ENCODE assay signal across 8 cellular contexts in the genomic region with DNA sequence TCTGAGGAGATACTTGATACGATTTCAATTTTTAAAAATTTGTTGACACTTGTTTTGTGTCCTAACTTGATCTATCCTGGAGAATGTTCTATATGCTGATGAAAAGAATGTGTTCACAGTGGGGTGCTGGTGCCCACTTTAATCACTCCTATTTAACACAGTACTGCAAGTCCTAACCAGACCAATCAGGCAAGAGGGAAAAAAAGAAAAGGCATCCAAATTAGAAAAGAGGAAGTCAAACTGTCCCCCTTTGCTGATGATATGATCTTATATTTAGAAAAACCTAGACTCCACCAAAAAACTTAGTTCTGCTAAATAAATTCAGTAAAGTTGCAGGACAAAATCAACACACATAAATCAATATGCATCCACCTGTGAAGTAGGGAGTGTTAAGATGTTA. TPM values are rescaled to one million over a fixed set of nuclear protein-coding genes. Genes with fewer than 3 reads are reported as not detected.
DNase-seq lines count a peak whose midpoint lies in the region; ATAC-seq, FAIRE-seq and TF ChIP-seq lines count a peak whose summit lies in the region.
"Not testable (repeated sequence)": the region's sequence is repeated elsewhere in the genome, so short reads cannot be mapped to it uniquely, and the experiment has no call there.

No MANE protein-coding gene starts in this region.

- H3K9ac ChIP-seq in neural progenitor cell, result not testable (repeated sequence)

- H4K20me1 ChIP-seq in neural progenitor cell (ENCODE audit: low read depth), result peaks cover 17% of the 10 kb centered on the region

- intact Hi-C loops in dendritic cell treated with granulocyte-macrophage colony-stimulating factor and Interleukin-4, amounts not matched to agents 40 ng/mL and 50 ng/mL, for 4 days (cut with micrococcal nuclease), result loop anchor here (5.0 kb wide), 1 partner anchor 40 kb away; the partner anchor contains the start of gene NCK1

- not testable (repeated sequence) for TF ChIP-seq CTCF in WTC11 (IDR thresholded peaks at IDR 0.05); neural progenitor cell (IDR thresholded peaks at IDR 0.05)

- not testable (repeated sequence) for H3K36me3 ChIP-seq in neural progenitor cell

- not testable (repeated sequence) for H3K36me3 Mint-ChIP-seq in WTC11
- peaks cover 47% of the 10 kb centered on the region for H3K36me3 Mint-ChIP-seq in dendritic cell treated with granulocyte-macrophage colony-stimulating factor and Interleukin-4, amounts not matched to agents 40 ng/mL and 50 ng/mL, for 4 days (ENCODE audit: low read depth)
- peaks cover 61% of the 10 kb centered on the region for H3K36me3 Mint-ChIP-seq in neural progenitor cell

- not testable (repeated sequence) for TF ChIP-seq POLR2A in GM12891 (IDR thresholded peaks at IDR 0.05; ENCODE audit: low read depth, low read length)

- H3F3A ChIP-seq in neural progenitor cell (ENCODE audit: low read depth), result not testable (repeated sequence)

- H3K4me1 Mint-ChIP-seq in WTC11, result peaks cover 64% of the 10 kb centered on the region
- H3K4me1 Mint-ChIP-seq in dendritic cell treated with granulocyte-macrophage colony-stimulating factor and Interleukin-4, amounts not matched to agents 40 ng/mL and 50 ng/mL, for 4 days (ENCODE audit: low read depth), result peaks cover 66% of the 10 kb centered on the region
- H3K4me1 Mint-ChIP-seq in neural progenitor cell, result not testable (repeated sequence)

- peak overlapping the region; percentile 22 for H3K27ac Mint-ChIP-seq in WTC11
- H3K27ac Mint-ChIP-seq in dendritic cell treated with granulocyte-macrophage colony-stimulating factor and Interleukin-4, amounts not matched to agents 40 ng/mL and 50 ng/mL, for 4 days, result peak overlapping the region; percentile 74
- H3K27ac Mint-ChIP-seq in neural progenitor cell, result not testable (repeated sequence)

- not testable (repeated sequence) for H3K9me3 ChIP-seq in neural progenitor cell (ENCODE audit: low read depth)

- peak overlapping the region; percentile 4; the same call in 1 of the 2 replicates for H3K4me3 Mint-ChIP-seq in WTC11
- not testable (repeated sequence) for H3K4me3 Mint-ChIP-seq in dendritic cell treated with granulocyte-macrophage colony-stimulating factor and Interleukin-4, amounts not matched to agents 40 ng/mL and 50 ng/mL, for 4 days; neural progenitor cell

- H3K27me3 ChIP-seq in neural progenitor cell, result not testable (repeated sequence)

- peak; percentile 55 for FAIRE-seq in GM12891 (lab: Jason Lieb, UNC)

- POLR2A ChIA-PET in WTC11 (lab: Charles Lee), result not testable (repeated sequence)

- H3K79me2 ChIP-seq in neural progenitor cell (ENCODE audit: low read depth), result peaks cover 94% of the 10 kb centered on the region

- DNase-seq in AML-193 (lab: John Stamatoyannopoulos, UW), result peak; percentile 15 to 33
- not testable (repeated sequence) for DNase-seq in GM12891 (ENCODE audit: insufficient read length, low spot score); WTC11 (ENCODE audit: low spot score); neural progenitor cell (ENCODE audit: low spot score)
- peak; percentile 41 to 46 for DNase-seq in Kasumi-1 (lab: John Stamatoyannopoulos, UW)
- DNase-seq in NCI-H146 treated with DMSO at 0.1 percent for 48 hours (lab: John Stamatoyannopoulos, UW; ENCODE audit: unreplicated experiment), result peak; percentile 22
- peak; percentile 32 for DNase-seq in RPMI8226

- not testable (repeated sequence) for H3K27me3 Mint-ChIP-seq in WTC11 (ENCODE audit: low read depth); dendritic cell treated with granulocyte-macrophage colony-stimulating factor and Interleukin-4, amounts not matched to agents 40 ng/mL and 50 ng/mL, for 4 days; neural progenitor cell (ENCODE audit: insufficient read depth, low read depth)

- ATAC-seq in WTC11, result peak; percentile 55

- not testable (repeated sequence) for H3K4me3 ChIP-seq in neural progenitor cell

- peak overlapping the region; percentile 32 for H3K4me2 ChIP-seq in neural progenitor cell

- not testable (repeated sequence) for H3K27ac ChIP-seq in neural progenitor cell

- peaks cover 19% of the 10 kb centered on the region for H3K4me1 ChIP-seq in neural progenitor cell

- H3K9me3 Mint-ChIP-seq in WTC11; dendritic cell treated with granulocyte-macrophage colony-stimulating factor and Interleukin-4, amounts not matched to agents 40 ng/mL and 50 ng/mL, for 4 days: not testable (repeated sequence)
- peaks cover 77% of the 10 kb centered on the region for H3K9me3 Mint-ChIP-seq in neural progenitor cell

- H2AFZ ChIP-seq in neural progenitor cell (replicated peaks), result not testable (repeated sequence)

- CTCF ChIA-PET in WTC11 (lab: Charles Lee), result interaction anchor here (0.7 to 1.1 kb wide), 3 partner anchors 8 to 111 kb away, joined by 3 to 4 read pairs (median 4); no protein-coding TSS in a partner anchor

TF ChIP-seq in GM12891, 5 proteins besides CTCF, POLR2A, EP300 and RAD21:
- TF ChIP-seq SPI1 (IDR thresholded peaks at IDR 0.05; ENCODE audit: low read depth, low read length), result peak; percentile 81

RNA-seq across cellular contexts. Expression of gene NCK1, which starts 40.5 kb away (rescaled TPM):
- polyA plus RNA-seq in GM12891 (2012; ENCODE audit: low read depth, missing spikeins), result 14.5 TPM
- total RNA-seq in WTC11 (2021) (24.4 to 31.6 TPM (median 28.9 TPM) in 3 replicates), neural progenitor cell (ENCODE audit: low replicate concordance) (28.3 and 46.5 TPM in 2 replicates)

RNA-seq across cellular contexts. Expression of gene IL20RB, which starts 55.3 kb away (rescaled TPM):
- polyA plus RNA-seq in GM12891 (2012; ENCODE audit: low read depth, missing spikeins), result 0.13 TPM
- total RNA-seq in WTC11 (2021) (2.3 to 3.1 TPM (median 2.4 TPM) in 3 replicates), neural progenitor cell (ENCODE audit: low replicate concordance) (2.0 and 2.5 TPM in 2 replicates)
